8 cellular contexts compared by ENCODE assay signal in the genomic region with DNA sequence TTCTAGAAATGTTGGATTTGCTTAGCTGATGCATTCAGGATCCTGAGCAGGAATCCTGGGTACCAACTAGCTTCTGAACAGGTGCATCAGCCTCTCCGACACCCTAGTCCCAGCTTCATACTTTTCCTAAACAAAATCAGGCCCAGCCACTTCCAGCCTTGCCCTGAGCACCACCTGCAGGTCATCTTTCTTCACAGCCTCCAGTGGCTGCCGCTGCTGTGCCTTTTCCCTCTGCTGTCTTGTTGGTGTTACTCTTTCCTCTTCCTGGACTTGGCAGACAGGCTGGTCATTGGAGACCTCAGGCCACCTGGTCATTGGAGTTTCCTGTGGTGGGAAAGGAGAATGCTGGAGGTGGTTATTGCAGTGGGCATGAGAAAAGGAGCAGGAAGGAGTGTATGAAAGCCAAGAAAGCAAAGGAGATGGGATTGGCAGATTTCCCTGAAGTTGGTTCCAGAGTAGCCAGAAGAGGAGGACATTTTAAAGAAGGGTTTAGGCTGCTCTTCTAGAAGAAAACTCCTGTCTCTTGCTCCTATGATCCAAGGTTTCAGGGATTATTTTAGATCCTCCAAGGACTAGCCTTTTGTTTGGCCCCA. TPM values are rescaled to one million over a fixed set of nuclear protein-coding genes. Genes with fewer than 3 reads are reported as not detected.
DNase-seq lines count a peak whose midpoint lies in the region; ATAC-seq and TF ChIP-seq lines count a peak whose summit lies in the region.

No MANE protein-coding gene starts in this region.

- H3K4ac ChIP-seq in neuronal stem cell (ENCODE audit: low read length), result no peak overlapping the region

- H3K4me1 Mint-ChIP-seq in CD4-positive, alpha-beta T cell (ENCODE audit: low read depth), result no peaks in the 10 kb centered on the region

- intact Hi-C loops in CD4-positive, alpha-beta T cell (cut with DNase I, micrococcal nuclease), result no loop called here

- no peaks in the 10 kb centered on the region for H3K9me3 Mint-ChIP-seq in CD4-positive, alpha-beta T cell

- H3K36me3 Mint-ChIP-seq in CD4-positive, alpha-beta T cell (ENCODE audit: low read depth), result peaks cover 52% of the 10 kb centered on the region

- H2BK5ac ChIP-seq in neuronal stem cell (ENCODE audit: low read length), result no peak overlapping the region

- no peak overlapping the region for H2BK15ac ChIP-seq in neuronal stem cell (ENCODE audit: low read length)

- H2BK12ac ChIP-seq in neuronal stem cell (ENCODE audit: low read length), result no peak overlapping the region

- DNase-seq in BJ (ENCODE audit: low read depth) (no peak), H7 (peak; percentile 69), RPMI7951 (ENCODE audit: low read depth) (peak; percentile 17), erythroblast (lab: John Stamatoyannopoulos, UW) (peak; percentile 14 to 49), neuronal stem cell (ENCODE audit: low spot score) (peak; percentile 31), T-helper 9 cell (no peak)
- DNase-seq in CD4-positive, alpha-beta T cell, result no peak

- no peak overlapping the region for H3K27ac ChIP-seq in neuronal stem cell (replicated peaks; ENCODE audit: low read length)
- no peak overlapping the region for H3K27ac ChIP-seq in CD4-positive, alpha-beta T cell (ENCODE audit: low read depth, low read length)

- H3K4me3 ChIP-seq in BJ (ENCODE audit: low read depth, low read length) (no peak overlapping the region), H7 (ENCODE audit: insufficient read depth, low read depth, low read length) (no peak overlapping the region), neuronal stem cell (ENCODE audit: low read length in 2 of 2) (no peak overlapping the region)

- no peak overlapping the region for H3K9ac ChIP-seq in neuronal stem cell (ENCODE audit: low read depth, low read length, poor library complexity)

- no peak overlapping the region for H3K18ac ChIP-seq in neuronal stem cell (ENCODE audit: low read length)

- no peaks in the 10 kb centered on the region for H3K27me3 ChIP-seq in BJ (ENCODE audit: control insufficient read depth, insufficient read depth, low read length)
- peaks cover 17% of the 10 kb centered on the region for H3K27me3 ChIP-seq in H7 (ENCODE audit: control insufficient read depth, insufficient read depth, low read length)
- H3K27me3 ChIP-seq in neuronal stem cell (ENCODE audit: control insufficient read depth in 3 of 3, insufficient read depth in 3 of 3, low read depth in 1 of 3, low read length in 3 of 3), result no peaks in the 10 kb centered on the region
- no peaks in the 10 kb centered on the region for H3K27me3 ChIP-seq in CD4-positive, alpha-beta T cell (ENCODE audit: control insufficient read depth, insufficient read depth, low read length)

- H4K91ac ChIP-seq in neuronal stem cell (ENCODE audit: low read depth, low read length, poor library complexity), result no peak overlapping the region

- TF ChIP-seq POLR2A in erythroblast (IDR thresholded peaks at IDR 0.05; ENCODE audit: low read length), result no peak

- no peaks in the 10 kb centered on the region for H3K27me3 Mint-ChIP-seq in CD4-positive, alpha-beta T cell

- H2AK5ac ChIP-seq in neuronal stem cell (ENCODE audit: low read depth, low read length), result no peak overlapping the region

- H3K9me3 ChIP-seq in neuronal stem cell (replicated peaks in 1 of 2; ENCODE audit: control insufficient read depth in 2 of 2, insufficient read depth in 1 of 2, low read depth in 1 of 2, low read length in 2 of 2), result no peaks in the 10 kb centered on the region
- H3K9me3 ChIP-seq in CD4-positive, alpha-beta T cell (ENCODE audit: control insufficient read depth, low read length), result no peaks in the 10 kb centered on the region

- no peaks in the 10 kb centered on the region for H3K79me1 ChIP-seq in neuronal stem cell (ENCODE audit: low read depth, low read length)

- no peak overlapping the region for H3K4me2 ChIP-seq in neuronal stem cell (ENCODE audit: insufficient read depth, low read length, poor library complexity, severe bottlenecking)

- peak; percentile 63 for TF ChIP-seq CTCF in BJ (IDR thresholded peaks at IDR 0.05; ENCODE audit: insufficient read depth, low read depth, low read length)
- no peak for TF ChIP-seq CTCF in CD4-positive, alpha-beta T cell (IDR thresholded peaks at IDR 0.05)

- H2BK120ac ChIP-seq in neuronal stem cell (ENCODE audit: low read depth, low read length), result no peak overlapping the region

- H3K36me3 ChIP-seq in BJ (ENCODE audit: control insufficient read depth, insufficient read depth, low read length) (peaks cover 8% of the 10 kb centered on the region), H7 (replicated peaks; ENCODE audit: control insufficient read depth, insufficient read depth, low read length) (peaks cover 4% of the 10 kb centered on the region), neuronal stem cell (replicated peaks in 1 of 2; ENCODE audit: control insufficient read depth in 2 of 2, insufficient read depth in 2 of 2, low read length in 2 of 2) (peaks cover 9 to 23% of the 10 kb centered on the region in 2 donors)

- H3K4me1 ChIP-seq in neuronal stem cell (ENCODE audit: control insufficient read depth in 2 of 2, insufficient read depth in 1 of 2, low read depth in 1 of 2, low read length in 2 of 2), result peaks cover 1 to 6% of the 10 kb centered on the region in 2 donors

- no peak overlapping the region for H3K27ac Mint-ChIP-seq in CD4-positive, alpha-beta T cell

- H3K23ac ChIP-seq in neuronal stem cell (ENCODE audit: low read depth, low read length, poor library complexity), result no peak overlapping the region

- no peak overlapping the region for H2AFZ ChIP-seq in neuronal stem cell (ENCODE audit: low read length)

- POLR2A ChIA-PET in BJ (lab: Charles Lee), result no interaction called here
- POLR2A ChIA-PET in CD4-positive, alpha-beta T cell (lab: Charles Lee), result interaction anchor here (0.8 kb wide), 2 partner anchors 118 to 331 kb away, joined by 3 to 4 read pairs; no protein-coding TSS in a partner anchor

- ATAC-seq in CD4-positive, alpha-beta T cell (ENCODE audit: poor library complexity), result no peak
- ATAC-seq in GM18907 (IDR thresholded peaks at IDR 0.05; ENCODE audit: unreplicated experiment), result no peak

- WGBS in neuronal stem cell (ENCODE audit: extremely low coverage in 2 of 2, insufficient read length in 2 of 2, insufficient replicate concordance in 1 of 2), 2 donors, result no CpG with 5 or more reads among the region's 2 CpGs

- no peak overlapping the region for H3K14ac ChIP-seq in neuronal stem cell (ENCODE audit: low read length)

- no peak overlapping the region for H4K8ac ChIP-seq in neuronal stem cell (ENCODE audit: low read depth, low read length)

- no peak overlapping the region for H3K4me3 Mint-ChIP-seq in CD4-positive, alpha-beta T cell

- CTCF ChIA-PET in BJ (lab: Yijun Ruan, JAX), result interaction anchor here (0.6 to 19.4 kb wide), 14 partner anchors 10 to 178 kb away, joined by 3 to 658 read pairs (median 3); a partner anchor contains a TSS
- CTCF ChIA-PET in CD4-positive, alpha-beta T cell (lab: Charles Lee), result interaction anchor here (1.1 to 2.2 kb wide), 3 partner anchors 115 to 118 kb away, joined by 3 to 11 read pairs (median 3); no protein-coding TSS in a partner anchor

RNA-seq across cellular contexts. Expression of a gene that starts 48.2 kb away (rescaled TPM):
- polyA plus RNA-seq in BJ (2011; rRNA removed), result 17.8 and 31.3 TPM in 2 replicates
- polyA minus RNA-seq in BJ (2011; rRNA and poly(A)+ RNA removed), result 14.1 and 14.5 TPM in 2 replicates
- 25.3 and 25.6 TPM in 2 replicates for total RNA-seq in H7 (2014; rRNA removed; shearing (Covaris generic))
- total RNA-seq in RPMI7951 (2014; rRNA removed; shearing (Covaris generic)), result 19.9 and 28.9 TPM in 2 replicates
- 7.6 TPM for polyA plus RNA-seq in neuronal stem cell (2013, experiment 1 of 2)
- 8.2 TPM for polyA plus RNA-seq in neuronal stem cell (2013, experiment 2 of 2)
- 100 to 1,000 TPM; 240 to 256 TPM for total RNA-seq in CD4-positive, alpha-beta T cell

Comparison
In these comparisons a context has a peak if more than half of its experiments do, and no peak if none do; other contexts are left out.
1. DNase-seq: peak in H7 (single experiment), RPMI7951 (single experiment), erythroblast (2 of 2) and neuronal stem cell (single experiment); none in BJ (single experiment), CD4-positive, alpha-beta T cell (0 of 10) and T-helper 9 cell (single experiment).